Comparison of ENCODE assay signal across 20 cellular contexts in the genomic region with DNA sequence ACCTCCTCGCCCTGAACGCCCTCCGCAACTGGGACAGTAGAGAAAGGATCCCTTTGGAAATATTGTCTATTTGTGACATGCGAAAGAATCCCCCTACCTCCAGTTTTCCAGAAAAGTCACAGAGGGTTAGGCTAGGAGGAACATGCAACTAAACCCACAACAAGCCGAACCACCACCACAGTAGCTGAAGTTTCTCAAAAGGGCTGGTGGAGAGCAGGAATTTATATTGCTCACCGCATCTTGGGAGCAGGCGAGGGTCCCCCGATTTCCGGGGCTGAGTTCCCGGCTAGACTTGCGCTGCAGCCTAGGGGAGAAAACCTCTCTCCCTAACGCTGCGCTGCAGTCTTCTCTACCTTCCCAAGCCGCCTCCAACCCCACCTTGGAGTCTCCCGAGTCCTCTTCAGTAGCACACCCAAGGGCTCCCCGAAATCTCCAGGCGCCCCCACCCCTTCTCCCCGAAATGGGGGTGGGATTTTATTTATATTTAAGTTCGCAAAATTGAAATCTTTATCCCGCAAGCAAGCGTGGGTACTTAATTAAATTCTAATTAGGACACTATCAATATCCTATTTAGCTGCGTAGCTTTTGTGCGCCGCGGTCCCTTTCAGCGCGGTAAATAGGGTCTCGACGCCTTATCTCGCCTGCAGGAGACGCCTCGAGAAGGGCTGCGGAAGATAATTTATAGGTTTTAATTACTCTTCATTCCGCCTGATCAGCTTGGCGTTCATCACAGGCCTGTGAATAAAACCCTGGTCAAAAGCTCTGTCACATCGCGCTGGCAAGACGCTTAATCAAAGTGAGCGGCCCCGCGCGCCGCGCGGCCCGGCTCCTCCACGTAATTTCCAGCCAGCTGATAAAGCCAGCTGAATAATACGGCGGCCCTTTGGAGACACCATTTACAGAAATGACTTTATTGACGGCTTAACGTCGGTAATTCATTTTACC. TPM values are rescaled to one million over a fixed set of nuclear protein-coding genes. Genes with fewer than 3 reads are reported as not detected.
A peak's percentile ranks its signal among the peaks of the same experiment; 100 is the strongest.
DNase-seq lines count a peak whose midpoint lies in the region; FAIRE-seq and TF ChIP-seq lines count a peak whose summit lies in the region.
"Had no signal": no experiment of that assay in that cellular context is flagged by ENCODE, and none has a peak within 500 bp of the region (broad histone marks: within the 10 kb centered on the region; RNA-seq: fewer than 3 reads in every experiment).

No MANE protein-coding gene starts in this region.

- peaks cover 4% of the 10 kb centered on the region for H3K4me1 ChIP-seq in endothelial cell of umbilical vein (ENCODE audit: control insufficient read depth, extremely low read depth, insufficient read depth, low read length)
- H3K4me1 ChIP-seq in neuronal stem cell (ENCODE audit: control insufficient read depth in 2 of 2, insufficient read depth in 1 of 2, low read depth in 1 of 2, low read length in 2 of 2), result peaks cover 0 to 4% of the 10 kb centered on the region in 2 donors
- H3K4me1 ChIP-seq in transverse colon, result peaks cover 5 to 38% (median 21%) of the 10 kb centered on the region in 4 donors

- dilution Hi-C loops in endothelial cell of umbilical vein (cut with MboI; ENCODE audit: extremely low pct_ligation_motif_present, low sequenced_read_pairs), result no loop called here

- H3K9me3 ChIP-seq in endothelial cell of umbilical vein (replicated peaks; ENCODE audit: control insufficient read depth, insufficient read depth, low read length) (no peaks in the 10 kb centered on the region), neuronal stem cell (replicated peaks in 1 of 2; ENCODE audit: control insufficient read depth in 2 of 2, insufficient read depth in 1 of 2, low read depth in 1 of 2, low read length in 2 of 2) (peaks cover 4 to 5% of the 10 kb centered on the region in 2 donors), transverse colon (no peaks in the 10 kb centered on the region)
- H3K9me3 ChIP-seq: upper lobe of right lung had no signal

- DNase-seq in activated CD4-positive, alpha-beta T cell treated with anti-CD3 and anti-CD28 coated beads for 1 hour, result peak; percentile 2
- no peak for DNase-seq in activated CD4-positive, alpha-beta T cell treated with anti-CD3 and anti-CD28 coated beads, Interleukin-2, amount 50 U/mL, for 4 hours
- DNase-seq in GM20000 (ENCODE audit: low spot score) (peak; percentile 31), endothelial cell of umbilical vein (ENCODE audit: low read depth, low spot score) (no peak), neuronal stem cell (ENCODE audit: low spot score) (peak; percentile 24), RWPE1 (ENCODE audit: low spot score) (no peak), transverse colon (no peak), OCI-M2 (lab: John Stamatoyannopoulos, UW; ENCODE audit: unreplicated experiment) (no peak)
- DNase-seq: caudate nucleus; CD8-positive, alpha-beta T cell; effector CD8-positive, alpha-beta T cell; HCEC 1CT; NCI-H187; NCI-H510A treated with DMSO at 0.1 percent for 48 hours; OCI-M1; upper lobe of right lung had no signal

- H3K79me1 ChIP-seq in neuronal stem cell (ENCODE audit: low read depth, low read length), result no peaks in the 10 kb centered on the region

- no peak overlapping the region for H3K4ac ChIP-seq in neuronal stem cell (ENCODE audit: low read length)

- H4K20me1 ChIP-seq in endothelial cell of umbilical vein (replicated peaks; ENCODE audit: control insufficient read depth, extremely low read depth, insufficient read depth, low read length), result no peaks in the 10 kb centered on the region

- H3K27me3 ChIP-seq in endothelial cell of umbilical vein (ENCODE audit: control insufficient read depth in 2 of 2, insufficient read depth in 2 of 2, low read length in 2 of 2) (peaks cover 88 to 95% of the 10 kb centered on the region in 2 experiments), neuronal stem cell (ENCODE audit: control insufficient read depth in 3 of 3, insufficient read depth in 3 of 3, low read depth in 1 of 3, low read length in 3 of 3) (peaks cover 81 to 100% (median 96%) of the 10 kb centered on the region in 3 experiments), transverse colon (peaks cover 100% of the 10 kb centered on the region)

- no peak overlapping the region for H2BK12ac ChIP-seq in neuronal stem cell (ENCODE audit: low read length)

- no peak overlapping the region for H3K4me2 ChIP-seq in endothelial cell of umbilical vein (ENCODE audit: insufficient read depth, low read length)
- H3K4me2 ChIP-seq in neuronal stem cell (ENCODE audit: insufficient read depth, low read length, poor library complexity, severe bottlenecking), result no peak overlapping the region

- CTCF ChIA-PET in endothelial cell of umbilical vein (lab: Charles Lee) (interaction anchor here (1.2 to 4.2 kb wide), 4 partner anchors 9 to 802 kb away, joined by 3 to 21 read pairs (median 10); no protein-coding TSS in a partner anchor), RWPE1 (lab: Yijun Ruan, JAX) (interaction anchor here (0.5 to 0.6 kb wide), 3 partner anchors 251 to 599 kb away, joined by 3 to 5 read pairs (median 3); no protein-coding TSS in a partner anchor)

- no peak overlapping the region for H3K27ac ChIP-seq in endothelial cell of umbilical vein (ENCODE audit: insufficient read depth, low read depth, low read length)
- H3K27ac ChIP-seq in neuronal stem cell (replicated peaks; ENCODE audit: low read length), result no peak overlapping the region
- H3K27ac ChIP-seq in RWPE1, result no peak overlapping the region
- no peak overlapping the region for H3K27ac ChIP-seq in transverse colon
- H3K27ac ChIP-seq: upper lobe of right lung, VCaP had no signal

- no peak overlapping the region for H3K23ac ChIP-seq in neuronal stem cell (ENCODE audit: low read depth, low read length, poor library complexity)

- H3K14ac ChIP-seq in neuronal stem cell (ENCODE audit: low read length), result no peak overlapping the region

- no peak overlapping the region for H2BK15ac ChIP-seq in neuronal stem cell (ENCODE audit: low read length)

- H4K91ac ChIP-seq in neuronal stem cell (ENCODE audit: low read depth, low read length, poor library complexity), result no peak overlapping the region

- no peak for FAIRE-seq in endothelial cell of umbilical vein (lab: Jason Lieb, UNC)
- FAIRE-seq: A204.1, GM12878 had no signal

- TF ChIP-seq EP300 in transverse colon (IDR thresholded peaks at IDR 0.05; ENCODE audit: low read depth), result no peak

- no peak overlapping the region for H3K4me3 ChIP-seq in endothelial cell of umbilical vein (replicated peaks in 1 of 3; ENCODE audit: insufficient read depth in 1 of 3, low read depth in 1 of 3, low read length in 3 of 3)
- H3K4me3 ChIP-seq in neuronal stem cell (ENCODE audit: low read length in 2 of 2), result no peak overlapping the region
- no peak overlapping the region for H3K4me3 ChIP-seq in transverse colon
- H3K4me3 ChIP-seq: GM12878, upper lobe of right lung had no signal

- BruUV-seq in endothelial cell of umbilical vein (replicated peaks; lab: Mats Ljungman, UMichigan), result no TSS peak

- no peak overlapping the region for H3K18ac ChIP-seq in neuronal stem cell (ENCODE audit: low read length)

- intact Hi-C loops in endothelial cell of umbilical vein (cut with micrococcal nuclease), result loop anchor here (10.0 kb wide), 1 partner anchor 475 kb away; no protein-coding TSS in a partner anchor
- intact Hi-C loops in transverse colon (cut with DNase I; ENCODE audit: low total_unique reads), result no loop called here

- H3K36me3 ChIP-seq in endothelial cell of umbilical vein (ENCODE audit: control insufficient read depth in 2 of 2, extremely low read depth in 1 of 2, insufficient read depth in 2 of 2, low read length in 2 of 2) (no peaks in the 10 kb centered on the region), neuronal stem cell (replicated peaks in 1 of 2; ENCODE audit: control insufficient read depth in 2 of 2, insufficient read depth in 2 of 2, low read length in 2 of 2) (no peaks in the 10 kb centered on the region), transverse colon (no peaks in the 10 kb centered on the region)
- H3K36me3 ChIP-seq: upper lobe of right lung had no signal

- no peak overlapping the region for H2BK120ac ChIP-seq in neuronal stem cell (ENCODE audit: low read depth, low read length)

- no CpG with 5 or more reads among the region's 52 CpGs for WGBS in neuronal stem cell (ENCODE audit: extremely low coverage in 2 of 2, insufficient read length in 2 of 2, insufficient replicate concordance in 1 of 2), 2 donors
- WGBS in transverse colon (ENCODE audit: low coverage in 1 of 2), 2 donors, result 10 to 13% methylated on average over 27 to 52 of the region's 52 CpGs

- POLR2A ChIA-PET in endothelial cell of umbilical vein (lab: Charles Lee) (no interaction called here), RWPE1 (lab: Yijun Ruan, JAX; ENCODE audit: low non-redundant PET) (interaction anchor here (0.5 kb wide), 1 partner anchor 632 kb away, joined by 3 read pairs; no protein-coding TSS in a partner anchor)

- H2BK5ac ChIP-seq in neuronal stem cell (ENCODE audit: low read length), result no peak overlapping the region

- no peak overlapping the region for H2AFZ ChIP-seq in endothelial cell of umbilical vein (ENCODE audit: low read depth, low read length)
- H2AFZ ChIP-seq in neuronal stem cell (ENCODE audit: low read length), result no peak overlapping the region

- TF ChIP-seq CTCF in GM20000 (IDR thresholded peaks at IDR 0.05; ENCODE audit: extremely low read depth, missing control alignments) (no peak), endothelial cell of umbilical vein (IDR thresholded peaks at IDR 0.05; ENCODE audit: extremely low read depth in 1 of 2, insufficient read depth in 1 of 2, low read depth in 1 of 2, low read length in 2 of 2) (no peak), RWPE1 (conservative IDR thresholded peaks at IDR 0.05; ENCODE audit: low read depth) (no peak), transverse colon (IDR thresholded peaks at IDR 0.05) (no peak)

- no peak for TF ChIP-seq POLR2A in endothelial cell of umbilical vein (IDR thresholded peaks at IDR 0.05; ENCODE audit: low read depth, low read length)
- no peak for TF ChIP-seq POLR2A in transverse colon (IDR thresholded peaks at IDR 0.05)

- in situ Hi-C loops in transverse colon (cut with MboI; ENCODE audit: low pct_ligation_motif_present in 1 of 4, low pct_unique_long_range_greater_than_20kb in 1 of 4, low sequenced_read_pairs in 3 of 4), result loop anchor here (10.0 to 25.0 kb wide), 4 partner anchors 635 to 815 kb away; no protein-coding TSS in a partner anchor

- no peak overlapping the region for H4K8ac ChIP-seq in neuronal stem cell (ENCODE audit: low read depth, low read length)

- H3K9ac ChIP-seq in endothelial cell of umbilical vein (replicated peaks; ENCODE audit: extremely low read depth, insufficient read depth, low read length) (no peak overlapping the region), neuronal stem cell (ENCODE audit: low read depth, low read length, poor library complexity) (no peak overlapping the region)

- no peaks in the 10 kb centered on the region for H3K79me2 ChIP-seq in endothelial cell of umbilical vein (ENCODE audit: control insufficient read depth, insufficient read depth, low read length)

- H3K9me1 ChIP-seq in endothelial cell of umbilical vein (replicated peaks; ENCODE audit: control insufficient read depth, extremely low read depth, insufficient read depth, low read length), result no peaks in the 10 kb centered on the region

- H2AK5ac ChIP-seq in neuronal stem cell (ENCODE audit: low read depth, low read length), result no peak overlapping the region

RNA-seq across cellular contexts. Expression of a gene that starts 2.0 kb away (rescaled TPM):
- total RNA-seq in endothelial cell of umbilical vein, result not detected in 2 replicates
- not detected in 2 replicates for polyA plus RNA-seq in endothelial cell of umbilical vein
- not detected in 2 replicates for polyA plus RNA-seq in endothelial cell of umbilical vein (2011; cell fraction: cytosol; rRNA removed)
- not detected in 2 replicates for polyA plus RNA-seq in endothelial cell of umbilical vein (2011; cell fraction: nucleus; rRNA removed)
- polyA plus RNA-seq in endothelial cell of umbilical vein (2012), result not detected in 2 replicates
- not detected in 2 replicates for polyA minus RNA-seq in endothelial cell of umbilical vein
- not detected for polyA minus RNA-seq in endothelial cell of umbilical vein (2011; cell fraction: cytosol; rRNA and poly(A)+ RNA removed)
- polyA minus RNA-seq in endothelial cell of umbilical vein (2011; cell fraction: nucleus; rRNA and poly(A)+ RNA removed), result not detected in 2 replicates
- polyA plus RNA-seq in neuronal stem cell (2013, experiment 1 of 2), result not detected
- polyA plus RNA-seq in neuronal stem cell (2013, experiment 2 of 2), result 0.01 TPM
- total RNA-seq in transverse colon, result not detected
- total RNA-seq: CD8-positive, alpha-beta T cell; GM12878; liver; upper lobe of right lung had no signal
- polyA plus RNA-seq: GM12878, liver had no signal

Comparison
In these comparisons a context has a peak if more than half of its experiments do, and no peak if none do; other contexts are left out.
1. DNase-seq: peak in activated CD4-positive, alpha-beta T cell treated with anti-CD3 and anti-CD28 coated beads for 1 hour (single experiment), GM20000 (single experiment) and neuronal stem cell (single experiment); none in activated CD4-positive, alpha-beta T cell treated with anti-CD3 and anti-CD28 coated beads, Interleukin-2, amount 50 U/mL, for 4 hours (0 of 2), endothelial cell of umbilical vein (single experiment), RWPE1 (single experiment), transverse colon (single experiment) and OCI-M2 (single experiment).